ENCODE assay signal across 1 cellular context in genomic region chr12:75932241-75932640, GRCh38.
TF ChIP-seq lines count a peak whose summit lies in the region.

No MANE protein-coding gene starts in this region.

TF ChIP-seq in IMR-90, 13 proteins besides CTCF, POLR2A, EP300 and RAD21:
- TF ChIP-seq SMC3 (IDR thresholded peaks at IDR 0.05; ENCODE audit: low read depth, low read length) = no peak
- TF ChIP-seq ELK1 (IDR thresholded peaks at IDR 0.05; ENCODE audit: borderline replicate concordance, low read depth, low read length) = no peak
- no peak for TF ChIP-seq MAZ (IDR thresholded peaks at IDR 0.05; ENCODE audit: borderline replicate concordance, low read depth, low read length)
- TF ChIP-seq CEBPB (IDR thresholded peaks at IDR 0.05; ENCODE audit: low read depth, low read length) = no peak
- no peak for TF ChIP-seq CHD1 (IDR thresholded peaks at IDR 0.05; ENCODE audit: low read depth, low read length)
- no peak for TF ChIP-seq FOS (IDR thresholded peaks at IDR 0.05; ENCODE audit: low read depth, low read length)
- no peak for TF ChIP-seq BHLHE40 (IDR thresholded peaks at IDR 0.05; ENCODE audit: low read depth, low read length)
- no peak for TF ChIP-seq RFX5 (IDR thresholded peaks at IDR 0.05; ENCODE audit: low read depth, low read length)
- TF ChIP-seq MXI1 (IDR thresholded peaks at IDR 0.05; ENCODE audit: borderline replicate concordance, low read depth, low read length) = no peak
- no peak for TF ChIP-seq MAFK (IDR thresholded peaks at IDR 0.05; ENCODE audit: low read depth, low read length)
- no peak for TF ChIP-seq USF2 (IDR thresholded peaks at IDR 0.05; ENCODE audit: low read depth, low read length)
- no peak for TF ChIP-seq NFE2L2 (IDR thresholded peaks at IDR 0.05; ENCODE audit: low read depth, low read length)
- TF ChIP-seq RCOR1 (IDR thresholded peaks at IDR 0.05; ENCODE audit: insufficient replicate concordance, low read length) = no peak
